Comparison of ENCODE assay signal across 22 cellular contexts in genomic region chr2:21939961-21940360, GRCh38.
DNase-seq lines count a peak whose midpoint lies in the region; ATAC-seq and TF ChIP-seq lines count a peak whose summit lies in the region.
"Had no signal": no experiment of that assay in that cellular context is flagged by ENCODE, and none has a peak within 500 bp of the region (broad histone marks: within the 10 kb centered on the region; RNA-seq: fewer than 3 reads in every experiment).

No MANE protein-coding gene starts in this region.

- H3K27me3 Mint-ChIP-seq in T-helper 17 cell: no peaks in the 10 kb centered on the region
- H3K27me3 Mint-ChIP-seq: CD4-positive, CD25-positive, alpha-beta regulatory T cell had no signal

- intact Hi-C loops in sciatic nerve (cut with DNase I): no loop called here

- DNase-seq in EH (ENCODE audit: low read depth) (peak; percentile 83), HS-5 (ENCODE audit: low read depth) (peak; percentile 13), fibroblast of peridontal ligament (ENCODE audit: extremely low read depth) (peak; percentile 74), retinal pigment epithelial cell (ENCODE audit: low read depth) (peak; percentile 39), NCI-H1092 treated with DMSO at 0.1 percent for 48 hours (lab: John Stamatoyannopoulos, UW) (no peak), sciatic nerve (ENCODE audit: low spot score) (no peak), T-helper 17 cell (no peak)
- DNase-seq: BE2C; CD4-positive, CD25-positive, alpha-beta regulatory T cell; COR-L47; DMS79; GOT3; NCI-H1105; NCI-H2081; NCI-H2171; NCI-H446; NCI-H526; Peyer's patch; SJCRH30 had no signal

- no peak for TF ChIP-seq CTCF in retinal pigment epithelial cell (conservative IDR thresholded peaks at IDR 0.05; ENCODE audit: low read depth, low read length)

- H3K4me3 Mint-ChIP-seq in T-helper 17 cell: no peak overlapping the region
- H3K4me3 Mint-ChIP-seq: CD4-positive, CD25-positive, alpha-beta regulatory T cell had no signal

- no peaks in the 10 kb centered on the region for H3K4me1 Mint-ChIP-seq in T-helper 17 cell
- H3K4me1 Mint-ChIP-seq: CD4-positive, CD25-positive, alpha-beta regulatory T cell had no signal

- H3K36me3 Mint-ChIP-seq in T-helper 17 cell (ENCODE audit: low read depth): no peaks in the 10 kb centered on the region
- H3K36me3 Mint-ChIP-seq: CD4-positive, CD25-positive, alpha-beta regulatory T cell had no signal

- no peak for ATAC-seq in sciatic nerve
- ATAC-seq in T-helper 17 cell: no peak
- ATAC-seq in HG02798 (IDR thresholded peaks at IDR 0.05; ENCODE audit: poor library complexity, unreplicated experiment): no peak
- ATAC-seq: A549, K562 had no signal

- no peak overlapping the region for H3K4me3 ChIP-seq in retinal pigment epithelial cell (ENCODE audit: low read length)
- H3K4me3 ChIP-seq: A549, K562, Peyer's patch, SJCRH30 had no signal

- no peaks in the 10 kb centered on the region for H3K9me3 ChIP-seq in T-helper 17 cell (ENCODE audit: control insufficient read depth, low read length, poor library complexity, severe bottlenecking)
- H3K9me3 ChIP-seq: Peyer's patch, SJCRH30 had no signal

- no peak overlapping the region for H3K27ac Mint-ChIP-seq in T-helper 17 cell
- H3K27ac Mint-ChIP-seq: CD4-positive, CD25-positive, alpha-beta regulatory T cell had no signal

Comparison
In these comparisons a context has a peak if more than half of its experiments do, and no peak if none do; other contexts are left out.
1. DNase-seq: peak in EH (single experiment), HS-5 (single experiment), fibroblast of peridontal ligament (single experiment) and retinal pigment epithelial cell (single experiment); none in NCI-H1092 treated with DMSO at 0.1 percent for 48 hours (single experiment), sciatic nerve (single experiment) and T-helper 17 cell (0 of 3).